Comparison of ENCODE assay signal across 8 cellular contexts in the genomic region with DNA sequence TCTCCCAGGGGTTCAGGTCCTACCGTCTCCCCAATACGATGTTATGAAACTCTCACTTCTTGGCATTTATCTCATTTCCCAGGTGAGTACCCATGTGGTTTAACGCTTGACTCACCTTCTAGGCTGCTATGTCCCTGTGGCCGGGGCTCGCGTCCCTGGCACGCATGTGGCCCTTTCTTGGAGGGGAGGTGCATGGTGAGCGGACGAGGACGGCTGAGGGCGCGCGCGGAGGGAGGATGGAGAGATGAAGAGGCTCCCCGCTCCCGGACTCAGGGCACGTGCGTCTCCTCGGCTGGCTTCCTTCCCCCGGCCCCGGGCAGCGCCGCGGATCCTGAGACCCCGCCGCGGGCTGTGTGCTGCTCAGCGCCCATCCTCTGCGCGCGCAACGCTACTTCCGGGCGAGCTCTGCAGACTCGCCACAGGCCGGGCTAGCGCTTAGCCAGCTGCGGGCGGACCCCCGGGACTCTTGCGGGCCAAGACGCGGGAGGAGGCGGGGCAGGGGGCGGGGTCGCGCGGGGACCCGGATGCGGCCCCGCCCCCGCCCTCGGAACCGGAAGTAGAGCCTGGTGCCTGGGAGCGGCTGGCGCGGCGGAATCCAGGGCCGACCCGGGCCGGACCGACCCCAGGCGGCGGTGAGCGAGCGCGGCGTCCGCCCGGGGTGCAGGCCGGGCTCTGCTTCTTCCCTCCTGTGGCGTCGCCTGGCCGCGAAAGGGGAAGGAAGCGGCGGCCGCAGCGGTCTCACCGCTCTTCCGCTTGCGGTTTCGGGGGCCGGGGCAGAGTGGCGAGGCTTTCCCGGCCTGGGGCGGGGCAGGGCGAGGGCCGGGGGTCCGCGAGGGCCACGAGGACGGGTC. TPM values are rescaled to one million over a fixed set of nuclear protein-coding genes. Genes with fewer than 3 reads are reported as not detected.
DNase-seq lines count a peak whose midpoint lies in the region; ATAC-seq and TF ChIP-seq lines count a peak whose summit lies in the region.

Gene CTTN (plus strand): TSS at position 547 of the 851 bp plus-strand sequence. CDS start 8,769 bp downstream, outside the sequence.

- peaks cover 0 to 3% (median 0%) of the 10 kb centered on the region in 5 donors for H3K36me3 Mint-ChIP-seq in naive thymus-derived CD4-positive, alpha-beta T cell

- intact Hi-C loops in naive thymus-derived CD4-positive, alpha-beta T cell (cut with micrococcal nuclease) = loop anchor here in 1 of 2 donors (10.0 kb wide), 1 partner anchor 123 kb away; the partner anchor contains the start of gene PPFIA1

- no peaks in the 10 kb centered on the region for H3K36me3 ChIP-seq in naive thymus-derived CD4-positive, alpha-beta T cell (ENCODE audit: control insufficient read depth in 2 of 3, insufficient read depth in 3 of 3, low read length in 3 of 3)

- no peak for DNase-seq in AG04449 (ENCODE audit: low read depth, low spot score)
- DNase-seq in GM19238 (ENCODE audit: insufficient read length, low spot score) = peak; percentile 62
- peak; percentile 52 for DNase-seq in LNCaP clone FGC (ENCODE audit: low read depth)
- DNase-seq in RWPE1 (ENCODE audit: low spot score) = peak; percentile 85
- peak; percentile 47 for DNase-seq in activated effector memory CD4-positive, alpha-beta T cell treated with Interleukin-2 at 50 U/mL for 16 hours
- DNase-seq in fibroblast of mammary gland (ENCODE audit: low read depth) = peak; percentile 79
- DNase-seq in naive thymus-derived CD4-positive, alpha-beta T cell = peak; percentile 26 to 78 (median 47)
- peak; percentile 24 to 69 (median 49) for DNase-seq in stimulated activated naive CD4-positive, alpha-beta T cell (lab: John Stamatoyannopoulos, UW)

- POLR2A ChIA-PET in AG04449 (lab: Yijun Ruan, JAX) = interaction anchor here (0.8 to 2.0 kb wide), 2 partner anchors 16 to 17 kb away, joined by 3 to 7 read pairs; no protein-coding TSS in a partner anchor
- POLR2A ChIA-PET in RWPE1 (lab: Yijun Ruan, JAX; ENCODE audit: low non-redundant PET) = no interaction called here
- POLR2A ChIA-PET in naive thymus-derived CD4-positive, alpha-beta T cell (lab: Charles Lee) = no interaction called here

- peaks cover 0 to 2% (median 0%) of the 10 kb centered on the region in 11 donors for H3K9me3 Mint-ChIP-seq in naive thymus-derived CD4-positive, alpha-beta T cell

- peaks cover 18 to 79% (median 31%) of the 10 kb centered on the region in 5 donors for H3K27me3 Mint-ChIP-seq in naive thymus-derived CD4-positive, alpha-beta T cell

- H3K27ac ChIP-seq in RWPE1 = peak within 1 kb of the TSS; percentile 97
- peak within 1 kb of the TSS; percentile 54 for H3K27ac ChIP-seq in naive thymus-derived CD4-positive, alpha-beta T cell (ENCODE audit: low read depth, low read length)

- ATAC-seq in naive thymus-derived CD4-positive, alpha-beta T cell = peak; percentile 77

- no peaks in the 10 kb centered on the region for H3K9me3 ChIP-seq in naive thymus-derived CD4-positive, alpha-beta T cell (ENCODE audit: control insufficient read depth in 2 of 3, low read length in 3 of 3)

- H3K4me3 ChIP-seq in AG04449 (ENCODE audit: low read depth, low read length) (peak within 1 kb of the TSS; percentile 64), LNCaP clone FGC (ENCODE audit: low read depth, low read length) (peak within 1 kb of the TSS; percentile 91), fibroblast of mammary gland (ENCODE audit: control insufficient read depth, low read depth, low read length) (peak within 1 kb of the TSS; percentile 83)
- peak within 1 kb of the TSS; percentile 36 for H3K4me3 ChIP-seq in naive thymus-derived CD4-positive, alpha-beta T cell (ENCODE audit: low read length)

- TF ChIP-seq CTCF in AG04449 (IDR thresholded peaks at IDR 0.05; ENCODE audit: insufficient read depth, low read length, missing control alignments) (no peak), LNCaP clone FGC (IDR thresholded peaks at IDR 0.05; ENCODE audit: control insufficient read depth, extremely low read depth, insufficient read depth) (no peak), RWPE1 (conservative IDR thresholded peaks at IDR 0.05; ENCODE audit: low read depth) (no peak), fibroblast of mammary gland (conservative IDR thresholded peaks at IDR 0.05; ENCODE audit: control insufficient read depth, insufficient read depth, low read depth, low read length) (no peak)

- H3K4me1 Mint-ChIP-seq in naive thymus-derived CD4-positive, alpha-beta T cell = peaks cover 11 to 25% (median 12%) of the 10 kb centered on the region in 7 donors

- H3K4me1 ChIP-seq in naive thymus-derived CD4-positive, alpha-beta T cell (ENCODE audit: control insufficient read depth in 2 of 2, insufficient read depth in 2 of 2, low read length in 2 of 2) = peaks cover 9% of the 10 kb centered on the region in 2 donors

- peak within 1 kb of the TSS in 7 of 9 donors; percentile 24 to 90 (median 65) for H3K27ac Mint-ChIP-seq in naive thymus-derived CD4-positive, alpha-beta T cell

- no peaks in the 10 kb centered on the region for H3K27me3 ChIP-seq in naive thymus-derived CD4-positive, alpha-beta T cell (ENCODE audit: control insufficient read depth in 2 of 2, insufficient read depth in 2 of 2, low read length in 2 of 2)

- CTCF ChIA-PET in AG04449 (lab: Yijun Ruan, JAX) = interaction anchor here (2.0 kb wide), 1 partner anchor 14 kb away, joined by 5 read pairs; no protein-coding TSS in a partner anchor
- CTCF ChIA-PET in RWPE1 (lab: Yijun Ruan, JAX) = interaction anchor here (0.7 kb wide), 1 partner anchor 41 kb away, joined by 3 read pairs; no protein-coding TSS in a partner anchor
- CTCF ChIA-PET in naive thymus-derived CD4-positive, alpha-beta T cell (lab: Charles Lee) = no interaction called here

- H3K4me3 Mint-ChIP-seq in naive thymus-derived CD4-positive, alpha-beta T cell = peak within 1 kb of the TSS; percentile 76 to 97 (median 92)

RNA-seq across cellular contexts. Expression of gene CTTN, which starts in this region (rescaled TPM):
- 1 to 10 TPM; 1.3 to 2.6 (median 2.2) TPM for total RNA-seq in naive thymus-derived CD4-positive, alpha-beta T cell
- polyA plus RNA-seq in naive thymus-derived CD4-positive, alpha-beta T cell = under 1 TPM in 1 of 2 donors, not detected in 1; 0.07 TPM

Comparison
In these comparisons a context has a peak if more than half of its experiments do, and no peak if none do; other contexts are left out.
1. H3K4me3 ChIP-seq: peak in every context shown above with its lines; median percentile 91 in LNCaP clone FGC; 83 in fibroblast of mammary gland; 64 in AG04449; 36 in naive thymus-derived CD4-positive, alpha-beta T cell.